In genomic region chr19:5560156-5560555, GRCh38 we compare ENCODE assay signal across 1 cellular context.
TF ChIP-seq lines count a peak whose summit lies in the region.

No MANE protein-coding gene starts in this region.

TF ChIP-seq in K562, 482 proteins besides CTCF, POLR2A, EP300 and RAD21:
- TF ChIP-seq ZBTB7A (IDR thresholded peaks at IDR 0.05; ENCODE audit: borderline replicate concordance, control insufficient read depth, low read depth, low read length), result 0 out of 2 replicates have a peak, but pooled peaks have one; percentile 30
- TF ChIP-seq RAD51 (IDR thresholded peaks at IDR 0.05; ENCODE audit: borderline replicate concordance, low read depth), result no peak
- no peak for TF ChIP-seq ZNF696 (CRISPR knock-in tag; conservative IDR thresholded peaks at IDR 0.05)
TF ChIP-seq in K562: peak in this region for 1.
